In the genomic region with DNA sequence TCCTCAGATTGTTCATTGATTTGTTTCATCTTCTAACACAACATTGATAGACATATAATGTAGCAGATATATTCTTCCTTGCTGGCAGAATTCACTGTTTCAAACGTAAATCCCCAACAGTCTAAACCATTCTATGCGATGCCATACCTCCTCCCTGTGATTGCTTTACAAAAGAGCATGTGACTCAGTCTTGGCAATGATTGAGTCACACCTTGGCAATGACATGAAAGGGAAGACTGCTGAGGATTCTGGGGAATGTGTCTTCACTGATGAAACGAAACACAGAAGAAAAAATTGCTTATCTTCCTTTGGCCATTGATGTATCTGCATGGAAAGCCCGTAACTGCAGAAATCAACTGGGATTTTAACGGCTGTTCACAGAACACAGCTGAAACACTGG, we compare ENCODE assay signal across 22 cellular contexts.
DNase-seq lines count a peak whose midpoint lies in the region; ATAC-seq and TF ChIP-seq lines count a peak whose summit lies in the region.
"Had no signal": no experiment of that assay in that cellular context is flagged by ENCODE, and none has a peak within 500 bp of the region (broad histone marks: within the 10 kb centered on the region; RNA-seq: fewer than 3 reads in every experiment).

No MANE protein-coding gene starts in this region.

- peak; percentile 78 for DNase-seq in MCF 10A (ENCODE audit: unreplicated experiment)
- DNase-seq in breast epithelium (ENCODE audit: low spot score in 2 of 2) = no peak
- no peak for DNase-seq in RWPE2 (ENCODE audit: low spot score)
- DNase-seq in fibroblast of peridontal ligament (ENCODE audit: extremely low read depth) = peak; percentile 19
- DNase-seq in NCI-H128 (lab: John Stamatoyannopoulos, UW; ENCODE audit: unreplicated experiment) = no peak
- no peak for DNase-seq in midbrain (lab: John Stamatoyannopoulos, UW)
- DNase-seq: activated CD4-positive, alpha-beta T cell treated with anti-CD3 and anti-CD28 coated beads, Interleukin-2, amount 50 U/mL, for 48 hours; activated T-cell treated with anti-CD3 and anti-CD28 coated beads, Interleukin-2, amount 50 U/mL, for 24 hours; brain microvascular endothelial cell; DMS53; heart right ventricle; HFFc6; NCI-H2107 had no signal

- peaks cover 6% of the 10 kb centered on the region for H3K4me1 Mint-ChIP-seq in MCF 10A (ENCODE audit: insufficient read depth, unreplicated experiment)
- H3K4me1 Mint-ChIP-seq: stimulated activated memory B cell treated with anti-CD40 and anti-IgM and Interleukin-4, amounts not matched to agents 10 μg/mL and 1 μg/mL and 100 μg/mL, for 72 hours had no signal

- H3K36me3 ChIP-seq in breast epithelium (no peaks in the 10 kb centered on the region), RWPE2 (ENCODE audit: low read depth) (no peaks in the 10 kb centered on the region)
- H3K36me3 ChIP-seq: brain microvascular endothelial cell, heart right ventricle had no signal

- no peaks in the 10 kb centered on the region for H3K36me3 Mint-ChIP-seq in MCF 10A (ENCODE audit: insufficient read depth, unreplicated experiment)
- H3K36me3 Mint-ChIP-seq: activated naive CD4-positive, alpha-beta T cell treated with anti-CD3 and anti-CD28 coated beads, Interleukin-2, amount 50 U/mL, for 72 hours; CD14-positive monocyte; stimulated activated memory B cell treated with anti-CD40 and anti-IgM and Interleukin-4, amounts not matched to agents 10 μg/mL and 1 μg/mL and 100 μg/mL, for 72 hours; type B pancreatic cell had no signal

- no peak overlapping the region for H3K4me3 Mint-ChIP-seq in MCF 10A (ENCODE audit: unreplicated experiment)
- H3K4me3 Mint-ChIP-seq: activated T-cell treated with anti-CD3 and anti-CD28 coated beads, Interleukin-2, amount 50 U/mL, for 24 hours; CD14-positive monocyte; HFFc6; natural killer cell treated with Interleukin-12 subunit alpha and Interleukin-12 subunit beta and Interleukin-15 and Interleukin-18, amount 100 ng/mL, for 72 hours; stimulated activated memory B cell treated with anti-CD40 and anti-IgM and Interleukin-4, amounts not matched to agents 10 μg/mL and 1 μg/mL and 100 μg/mL, for 72 hours; type B pancreatic cell had no signal

- no peaks in the 10 kb centered on the region for H3K9me3 ChIP-seq in breast epithelium
- H3K9me3 ChIP-seq in RWPE2 (ENCODE audit: severe bottlenecking) = no peaks in the 10 kb centered on the region
- H3K9me3 ChIP-seq: heart right ventricle had no signal

- peak; percentile 62 for ATAC-seq in RWPE2 (ENCODE audit: low read depth)
- no peak for ATAC-seq in GM21786 (IDR thresholded peaks at IDR 0.05; ENCODE audit: unreplicated experiment)
- ATAC-seq in GM21529 (IDR thresholded peaks at IDR 0.05; ENCODE audit: unreplicated experiment) = no peak
- ATAC-seq: activated naive CD4-positive, alpha-beta T cell treated with anti-CD3 and anti-CD28 coated beads, Interleukin-2, amount 50 U/mL, for 72 hours; heart right ventricle; natural killer cell treated with Interleukin-12 subunit alpha and Interleukin-12 subunit beta and Interleukin-15 and Interleukin-18, amount 100 ng/mL, for 72 hours; stimulated activated memory B cell treated with anti-CD40 and anti-IgM and Interleukin-4, amounts not matched to agents 10 μg/mL and 1 μg/mL and 100 μg/mL, for 72 hours had no signal

- BruUV-seq in MCF 10A (replicated peaks; lab: Mats Ljungman, UMichigan) = no TSS peak

- H3K27me3 Mint-ChIP-seq in MCF 10A (ENCODE audit: insufficient read depth, unreplicated experiment) = no peaks in the 10 kb centered on the region
- H3K27me3 Mint-ChIP-seq: activated T-cell treated with anti-CD3 and anti-CD28 coated beads, Interleukin-2, amount 50 U/mL, for 24 hours; natural killer cell treated with Interleukin-12 subunit alpha and Interleukin-12 subunit beta and Interleukin-15 and Interleukin-18, amount 100 ng/mL, for 72 hours; progenitor cell of endocrine pancreas; stimulated activated memory B cell treated with anti-CD40 and anti-IgM and Interleukin-4, amounts not matched to agents 10 μg/mL and 1 μg/mL and 100 μg/mL, for 72 hours; type B pancreatic cell had no signal

- no peak for TF ChIP-seq POLR2A in breast epithelium (IDR thresholded peaks at IDR 0.05)

- POLR2A ChIA-PET in MCF 10A (lab: Yijun Ruan, JAX) = no interaction called here

- H3K27me3 ChIP-seq in breast epithelium = no peaks in the 10 kb centered on the region
- no peaks in the 10 kb centered on the region for H3K27me3 ChIP-seq in RWPE2 (ENCODE audit: insufficient read depth, poor library complexity, severe bottlenecking)
- H3K27me3 ChIP-seq: brain microvascular endothelial cell, heart right ventricle had no signal

- H3K27ac ChIP-seq in breast epithelium (no peak overlapping the region), RWPE2 (ENCODE audit: poor library complexity, severe bottlenecking) (no peak overlapping the region)
- H3K27ac ChIP-seq: 22Rv1, brain microvascular endothelial cell, heart right ventricle had no signal

- peaks cover 9% of the 10 kb centered on the region for H3K9me3 Mint-ChIP-seq in MCF 10A (ENCODE audit: unreplicated experiment)
- H3K9me3 Mint-ChIP-seq: activated T-cell treated with anti-CD3 and anti-CD28 coated beads, Interleukin-2, amount 50 U/mL, for 24 hours; HFFc6; type B pancreatic cell had no signal

- CTCF ChIA-PET in MCF 10A (lab: Yijun Ruan, JAX) = no interaction called here

- H3K4me3 ChIP-seq in breast epithelium = no peak overlapping the region
- no peak overlapping the region for H3K4me3 ChIP-seq in RWPE2 (ENCODE audit: severe bottlenecking)
- H3K4me3 ChIP-seq: heart right ventricle had no signal

- H3K4me1 ChIP-seq in breast epithelium (no peaks in the 10 kb centered on the region), RWPE2 (ENCODE audit: insufficient read depth, poor library complexity, severe bottlenecking) (no peaks in the 10 kb centered on the region)
- H3K4me1 ChIP-seq: heart right ventricle had no signal

- H3K27ac Mint-ChIP-seq in MCF 10A (ENCODE audit: low read depth, unreplicated experiment) = no peak overlapping the region
- H3K27ac Mint-ChIP-seq: activated naive CD4-positive, alpha-beta T cell treated with anti-CD3 and anti-CD28 coated beads, Interleukin-2, amount 50 U/mL, for 72 hours; activated T-cell treated with anti-CD3 and anti-CD28 coated beads, Interleukin-2, amount 50 U/mL, for 24 hours; CD14-positive monocyte; HFFc6; natural killer cell treated with Interleukin-12 subunit alpha and Interleukin-12 subunit beta and Interleukin-15 and Interleukin-18, amount 100 ng/mL, for 72 hours; progenitor cell of endocrine pancreas; stimulated activated memory B cell treated with anti-CD40 and anti-IgM and Interleukin-4, amounts not matched to agents 10 μg/mL and 1 μg/mL and 100 μg/mL, for 72 hours; type B pancreatic cell had no signal

- TF ChIP-seq CTCF in MCF 10A (IDR thresholded peaks at IDR 0.05; ENCODE audit: unreplicated experiment) = no peak
- no peak for TF ChIP-seq CTCF in breast epithelium (IDR thresholded peaks at IDR 0.05)
- TF ChIP-seq CTCF in RWPE2 (IDR thresholded peaks at IDR 0.05; ENCODE audit: poor library complexity, severe bottlenecking) = no peak

- intact Hi-C loops in MCF 10A (cut with micrococcal nuclease) = no loop called here
- intact Hi-C loops in breast epithelium (cut with DNase I; ENCODE audit: low total_unique reads) = no loop called here

Comparison
In these comparisons a context has a peak if more than half of its experiments do, and no peak if none do; other contexts are left out.
1. DNase-seq: peak in MCF 10A (single experiment) and fibroblast of peridontal ligament (single experiment); none in breast epithelium (0 of 2), RWPE2 (single experiment), NCI-H128 (single experiment) and midbrain (single experiment).